ENCODE assay signal across 13 cellular contexts in the genomic region with DNA sequence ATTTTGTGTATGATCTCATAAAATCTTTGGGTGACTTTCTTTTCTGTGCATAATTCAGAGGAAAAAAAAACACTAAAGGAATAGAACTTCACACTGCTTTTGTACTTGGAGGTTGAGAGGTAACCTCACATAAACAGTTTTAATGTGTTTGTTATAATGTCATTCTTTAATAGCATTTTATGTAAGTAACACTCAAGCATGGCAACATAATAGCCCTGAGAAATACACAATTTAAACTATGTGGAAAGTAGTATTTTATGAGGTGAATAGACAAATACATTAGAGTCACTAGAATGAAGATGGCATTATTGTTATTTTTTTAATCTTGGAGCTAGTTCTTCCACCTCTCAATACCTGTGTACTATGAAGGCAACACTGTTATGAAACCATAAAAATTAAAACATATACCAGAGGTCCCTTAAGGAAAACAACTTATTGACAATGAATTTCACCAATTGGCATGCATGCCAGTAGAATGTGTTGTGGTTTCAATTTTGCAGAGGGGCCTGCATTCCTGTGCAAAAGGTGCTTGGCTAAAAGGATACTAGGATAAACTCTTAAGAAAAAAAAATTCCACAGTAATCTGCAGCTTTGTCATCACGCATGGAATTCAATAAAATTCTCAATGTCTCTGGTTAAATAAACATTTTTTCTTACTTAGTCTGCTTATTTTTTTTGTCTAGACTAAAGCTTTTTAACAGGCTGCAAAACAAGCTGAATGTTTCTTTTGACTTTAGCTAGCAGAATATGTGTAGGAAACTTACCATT.
DNase-seq lines count a peak whose midpoint lies in the region; ATAC-seq, FAIRE-seq and TF ChIP-seq lines count a peak whose summit lies in the region.
"Had no signal": no experiment of that assay in that cellular context is flagged by ENCODE, and none has a peak within 500 bp of the region (broad histone marks: within the 10 kb centered on the region; RNA-seq: fewer than 3 reads in every experiment).

No MANE protein-coding gene starts in this region.

- H3K4me2 ChIP-seq in A549 (peak overlapping the region; percentile 63), hepatocyte (peak overlapping the region; percentile 6)

- no peak; a peak in 2 of 5 replicates for TF ChIP-seq RAD21 in A549 (conservative IDR thresholded peaks at IDR 0.05 in 1 of 2, IDR thresholded peaks at IDR 0.05 in 1 of 2)

- no peaks in the 10 kb centered on the region for H3K36me3 ChIP-seq in hepatocyte (replicated peaks; ENCODE audit: insufficient read depth, low read depth)

- no peaks in the 10 kb centered on the region for H3K9me2 ChIP-seq in hepatocyte (replicated peaks; ENCODE audit: insufficient read depth)

- ATAC-seq in A549 (peak in 1 of 2 experiments; percentile 65; a peak in 3 of 6 replicates), GM21717 (IDR thresholded peaks at IDR 0.05; ENCODE audit: unreplicated experiment) (no peak), HG02798 (IDR thresholded peaks at IDR 0.05; ENCODE audit: poor library complexity, unreplicated experiment) (no peak)
- ATAC-seq: natural killer cell treated with Interleukin-12 subunit alpha and Interleukin-12 subunit beta and Interleukin-15 and Interleukin-18, amount 100 ng/mL, for 72 hours had no signal

- no peaks in the 10 kb centered on the region for H3K9me3 ChIP-seq in A549
- no peaks in the 10 kb centered on the region for H3K9me3 ChIP-seq in hepatocyte (ENCODE audit: low read depth)

- WGBS in A549 (ENCODE audit: missing lambda C conversion rate), result 4% methylated on average over 1 of the region's 1 CpG
- WGBS in hepatocyte (ENCODE audit: low lambda C conversion rate, missing lambda C conversion rate), result 21% methylated on average over 1 of the region's 1 CpG

- TF ChIP-seq EP300 in A549 (IDR thresholded peaks at IDR 0.05), result peak in 1 of 2 experiments; percentile 40; a peak in 1 of 5 replicates

- H3K27me3 ChIP-seq in hepatocyte, result no peaks in the 10 kb centered on the region

- H3K79me2 ChIP-seq in hepatocyte, result no peaks in the 10 kb centered on the region

- H3K4me1 ChIP-seq in A549 (peaks cover 60% of the 10 kb centered on the region), hepatocyte (ENCODE audit: insufficient read depth) (peaks cover 10% of the 10 kb centered on the region)

- no peak overlapping the region for H2AFZ ChIP-seq in hepatocyte

- FAIRE-seq in A549 (lab: Jason Lieb, UNC), result peak; percentile 94
- FAIRE-seq in TTC549 (lab: Jason Lieb, UNC), result peak; percentile 34

- H3K4me3 ChIP-seq in A549 (no peak overlapping the region), hepatocyte (no peak overlapping the region)
- H3K4me3 ChIP-seq: skin epidermis had no signal

- POLR2A ChIA-PET in A549 (lab: Yijun Ruan, JAX), result interaction anchor here (1.1 kb wide), 1 partner anchor 18 kb away, joined by 10 read pairs; no protein-coding TSS in a partner anchor

- H4K20me1 ChIP-seq in hepatocyte (ENCODE audit: insufficient read depth, poor library complexity, severe bottlenecking), result no peaks in the 10 kb centered on the region

- H3K27ac ChIP-seq in A549 (peak overlapping the region; percentile 69 to 78; a peak in 5 of 6 replicates), hepatocyte (peak overlapping the region; percentile 41)

- CTCF ChIA-PET in A549 (lab: Yijun Ruan, JAX), result interaction anchor here (0.9 to 1.4 kb wide), 3 partner anchors 9 to 729 kb away, joined by 3 to 5 read pairs (median 4); no protein-coding TSS in a partner anchor

- TF ChIP-seq POLR2A in A549 (IDR thresholded peaks at IDR 0.05; ENCODE audit: low read length), result no peak

- DNase-seq in A549 (ENCODE audit: low read depth in 1 of 2, low spot score in 1 of 2), result peak in 1 of 2 experiments; percentile 37
- peak; percentile 64 for DNase-seq in HCEC 1CT
- DNase-seq in hepatocyte (ENCODE audit: low spot score), result no peak
- no peak for DNase-seq in SHP77 treated with DMSO at 0.1 percent for 48 hours (lab: John Stamatoyannopoulos, UW)
- DNase-seq in GM20000 (ENCODE audit: low spot score), result no peak
- DNase-seq: Calu3, cerebellar nuclear complex, MV-4-11 had no signal

- TF ChIP-seq CTCF in A549 (IDR thresholded peaks at IDR 0.05) (no peak), hepatocyte (IDR thresholded peaks at IDR 0.05; ENCODE audit: poor library complexity) (no peak), GM20000 (IDR thresholded peaks at IDR 0.05; ENCODE audit: extremely low read depth, missing control alignments) (no peak)

TF ChIP-seq in A549, 52 proteins besides CTCF, POLR2A, EP300 and RAD21:
- peak; percentile 63; the same call in 1 of the 2 replicates for TF ChIP-seq JUNB (IDR thresholded peaks at IDR 0.05)
- peak in 1 of 2 experiments; percentile 35; a peak in 1 of 4 replicates for TF ChIP-seq CEBPB (IDR thresholded peaks at IDR 0.05)
- TF ChIP-seq, protein P1, sequence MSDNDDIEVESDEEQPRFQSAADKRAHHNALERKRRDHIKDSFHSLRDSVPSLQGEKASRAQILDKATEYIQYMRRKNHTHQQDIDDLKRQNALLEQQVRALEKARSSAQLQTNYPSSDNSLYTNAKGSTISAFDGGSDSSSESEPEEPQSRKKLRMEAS (IDR thresholded peaks at IDR 0.05), result peak; percentile 44; the same call in 1 of the 2 replicates
- TF ChIP-seq, protein P2, sequence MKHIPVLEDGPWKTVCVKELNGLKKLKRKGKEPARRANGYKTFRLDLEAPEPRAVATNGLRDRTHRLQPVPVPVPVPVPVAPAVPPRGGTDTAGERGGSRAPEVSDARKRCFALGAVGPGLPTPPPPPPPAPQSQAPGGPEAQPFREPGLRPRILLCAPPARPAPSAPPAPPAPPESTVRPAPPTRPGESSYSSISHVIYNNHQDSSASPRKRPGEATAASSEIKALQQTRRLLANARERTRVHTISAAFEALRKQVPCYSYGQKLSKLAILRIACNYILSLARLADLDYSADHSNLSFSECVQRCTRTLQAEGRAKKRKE (CRISPR knock-in tag; IDR thresholded peaks at IDR 0.05; ENCODE audit: low read depth), result no peak
- peak; percentile 84; the same call in 1 of the 2 replicates for TF ChIP-seq GATA3 (IDR thresholded peaks at IDR 0.05; ENCODE audit: borderline replicate concordance)
- no peak for TF ChIP-seq FOSL2 (IDR thresholded peaks at IDR 0.05)
- TF ChIP-seq FOSL2 (CRISPR knock-in tag; IDR thresholded peaks at IDR 0.05), result peak; percentile 20; the same call in 1 of the 2 replicates
- no peak for TF ChIP-seq FOXS1 (CRISPR knock-in tag; IDR thresholded peaks at IDR 0.05)
